ENCODE assay signal across 22 cellular contexts in the genomic region with DNA sequence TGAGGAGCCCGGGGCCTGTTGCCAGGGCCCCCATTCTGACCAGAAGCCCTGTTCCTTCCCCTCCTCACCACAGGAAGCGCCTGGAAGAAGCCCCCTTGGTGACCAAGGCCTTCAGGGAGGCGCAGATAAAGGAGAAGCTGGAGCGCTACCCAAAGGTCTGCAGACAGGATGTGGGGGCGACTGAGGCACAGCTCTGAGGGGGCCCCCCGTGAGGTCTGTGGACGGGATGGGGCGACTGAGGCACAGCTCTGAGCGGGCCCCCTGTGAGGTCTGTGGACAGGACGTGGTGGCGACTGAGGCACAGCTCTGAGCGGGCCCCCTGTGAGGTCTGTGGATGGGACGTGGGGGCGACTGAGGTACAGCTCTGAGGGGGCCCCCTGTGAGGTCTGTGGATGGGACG. TPM values are rescaled to one million over a fixed set of nuclear protein-coding genes. Genes with fewer than 3 reads are reported as not detected.
A peak's percentile ranks its signal among the peaks of the same experiment; 100 is the strongest.
DNase-seq lines count a peak whose midpoint lies in the region; ATAC-seq lines count a peak whose summit lies in the region.
"Had no signal": no experiment of that assay in that cellular context is flagged by ENCODE, and none has a peak within 500 bp of the region (broad histone marks: within the 10 kb centered on the region; RNA-seq: fewer than 3 reads in every experiment).

No MANE protein-coding gene starts in this region.

- peaks cover 4% of the 10 kb centered on the region for H3K79me1 ChIP-seq in neuronal stem cell (ENCODE audit: low read depth, low read length)

- H3K18ac ChIP-seq in neuronal stem cell (ENCODE audit: low read length) = no peak overlapping the region

- no peaks in the 10 kb centered on the region for H3K27me3 Mint-ChIP-seq in activated CD8-positive, alpha-beta memory T cell treated with anti-CD3 and anti-CD28 coated beads, Interleukin-2, amount 10 ng/mL, durations not matched to agents 7 days and 5 days
- H3K27me3 Mint-ChIP-seq in activated naive CD8-positive, alpha-beta T cell treated with anti-CD3 and anti-CD28 coated beads, Interleukin-2, amount 50 U/mL, for 24 hours = no peaks in the 10 kb centered on the region
- H3K27me3 Mint-ChIP-seq: CD4-positive, alpha-beta T cell; CD8-positive, alpha-beta memory T cell had no signal

- no peak overlapping the region for H4K8ac ChIP-seq in neuronal stem cell (ENCODE audit: low read depth, low read length)

- no peak overlapping the region for H3K4ac ChIP-seq in neuronal stem cell (ENCODE audit: low read length)

- DNase-seq in activated CD8-positive, alpha-beta memory T cell treated with anti-CD3 and anti-CD28 coated beads, Interleukin-2, amount 10 ng/mL, durations not matched to agents 7 days and 5 days = no peak
- DNase-seq in activated CD8-positive, alpha-beta memory T cell treated with anti-CD3 and anti-CD28 coated beads, Interleukin-2, amount 50 U/mL, for 4 hours = no peak
- peak; percentile 33 for DNase-seq in activated naive CD8-positive, alpha-beta T cell treated with anti-CD3 and anti-CD28 coated beads, Interleukin-2, amount 50 U/mL, for 24 hours
- no peak for DNase-seq in neuronal stem cell (ENCODE audit: low spot score)
- DNase-seq in GM03348 (ENCODE audit: low spot score) = no peak
- DNase-seq: 8988T; ACHN; AML-193; BE2C; CD4-positive, alpha-beta T cell; CD8-positive, alpha-beta memory T cell; DMS 273 treated with DMSO at 0.1 percent for 48 hours; DMS79; EL; GDM1; GOT3; H7; HCEC 1CT had no signal

- no peaks in the 10 kb centered on the region for H3K9me3 Mint-ChIP-seq in activated CD8-positive, alpha-beta memory T cell treated with anti-CD3 and anti-CD28 coated beads, Interleukin-2, amount 10 ng/mL, durations not matched to agents 7 days and 5 days (ENCODE audit: low read depth)
- no peaks in the 10 kb centered on the region for H3K9me3 Mint-ChIP-seq in activated naive CD8-positive, alpha-beta T cell treated with anti-CD3 and anti-CD28 coated beads, Interleukin-2, amount 50 U/mL, for 24 hours
- H3K9me3 Mint-ChIP-seq: CD14-positive monocyte; CD4-positive, alpha-beta T cell; CD8-positive, alpha-beta memory T cell had no signal

- no peak overlapping the region for H3K4me3 Mint-ChIP-seq in activated CD8-positive, alpha-beta memory T cell treated with anti-CD3 and anti-CD28 coated beads, Interleukin-2, amount 10 ng/mL, durations not matched to agents 7 days and 5 days
- no peak overlapping the region for H3K4me3 Mint-ChIP-seq in activated naive CD8-positive, alpha-beta T cell treated with anti-CD3 and anti-CD28 coated beads, Interleukin-2, amount 50 U/mL, for 24 hours
- H3K4me3 Mint-ChIP-seq: CD14-positive monocyte; CD4-positive, alpha-beta T cell; CD8-positive, alpha-beta memory T cell had no signal

- H3K36me3 ChIP-seq in neuronal stem cell (replicated peaks in 1 of 2; ENCODE audit: control insufficient read depth in 2 of 2, insufficient read depth in 2 of 2, low read length in 2 of 2) = peaks cover 0 to 4% of the 10 kb centered on the region in 2 donors
- H3K36me3 ChIP-seq: BLaER1 treated with 17β-estradiol and CSF1 and Interleukin-3, amounts not matched to agents 10 nM and 100 nM had no signal

- CTCF ChIA-PET in activated CD8-positive, alpha-beta memory T cell treated with anti-CD3 and anti-CD28 coated beads, Interleukin-2, amount 10 ng/mL, durations not matched to agents 7 days and 5 days (lab: Charles Lee) = interaction anchor here (0.9 to 2.1 kb wide), 5 partner anchors 10 to 50 kb away, joined by 3 to 16 read pairs (median 4); a partner anchor contains a TSS

- no peak overlapping the region for H3K4me2 ChIP-seq in neuronal stem cell (ENCODE audit: insufficient read depth, low read length, poor library complexity, severe bottlenecking)
- H3K4me2 ChIP-seq: A549 had no signal

- no peak overlapping the region for H2AK5ac ChIP-seq in neuronal stem cell (ENCODE audit: low read depth, low read length)

- no peak overlapping the region for H3K27ac ChIP-seq in neuronal stem cell (replicated peaks; ENCODE audit: low read length)
- H3K27ac ChIP-seq: A549; BLaER1 treated with 17β-estradiol and CSF1 and Interleukin-3, amounts not matched to agents 10 nM and 100 nM had no signal

- no peak overlapping the region for H3K14ac ChIP-seq in neuronal stem cell (ENCODE audit: low read length)

- no peak overlapping the region for H2AFZ ChIP-seq in neuronal stem cell (ENCODE audit: low read length)

- H3K27me3 ChIP-seq in neuronal stem cell (ENCODE audit: control insufficient read depth in 3 of 3, insufficient read depth in 3 of 3, low read depth in 1 of 3, low read length in 3 of 3) = no peaks in the 10 kb centered on the region
- H3K27me3 ChIP-seq: BE2C had no signal

- no peaks in the 10 kb centered on the region for H3K9me3 ChIP-seq in neuronal stem cell (replicated peaks in 1 of 2; ENCODE audit: control insufficient read depth in 2 of 2, insufficient read depth in 1 of 2, low read depth in 1 of 2, low read length in 2 of 2)
- H3K9me3 ChIP-seq: A549; BE2C; BLaER1 treated with 17β-estradiol and CSF1 and Interleukin-3, amounts not matched to agents 10 nM and 100 nM had no signal

- H3K4me1 Mint-ChIP-seq in activated CD8-positive, alpha-beta memory T cell treated with anti-CD3 and anti-CD28 coated beads, Interleukin-2, amount 10 ng/mL, durations not matched to agents 7 days and 5 days = peaks cover 7% of the 10 kb centered on the region
- H3K4me1 Mint-ChIP-seq in activated naive CD8-positive, alpha-beta T cell treated with anti-CD3 and anti-CD28 coated beads, Interleukin-2, amount 50 U/mL, for 24 hours = peaks cover 9% of the 10 kb centered on the region
- H3K4me1 Mint-ChIP-seq: CD14-positive monocyte; CD8-positive, alpha-beta memory T cell had no signal

- H3K36me3 Mint-ChIP-seq in activated CD8-positive, alpha-beta memory T cell treated with anti-CD3 and anti-CD28 coated beads, Interleukin-2, amount 10 ng/mL, durations not matched to agents 7 days and 5 days = no peaks in the 10 kb centered on the region
- no peaks in the 10 kb centered on the region for H3K36me3 Mint-ChIP-seq in activated naive CD8-positive, alpha-beta T cell treated with anti-CD3 and anti-CD28 coated beads, Interleukin-2, amount 50 U/mL, for 24 hours (ENCODE audit: low read depth)

- H2BK12ac ChIP-seq in neuronal stem cell (ENCODE audit: low read length) = no peak overlapping the region

- H3K27ac Mint-ChIP-seq in activated CD8-positive, alpha-beta memory T cell treated with anti-CD3 and anti-CD28 coated beads, Interleukin-2, amount 10 ng/mL, durations not matched to agents 7 days and 5 days = peak overlapping the region; percentile 19
- no peak overlapping the region for H3K27ac Mint-ChIP-seq in activated naive CD8-positive, alpha-beta T cell treated with anti-CD3 and anti-CD28 coated beads, Interleukin-2, amount 50 U/mL, for 24 hours
- H3K27ac Mint-ChIP-seq: CD4-positive, alpha-beta T cell had no signal

- H3K23ac ChIP-seq in neuronal stem cell (ENCODE audit: low read depth, low read length, poor library complexity) = peak overlapping the region; percentile 65

- H3K4me1 ChIP-seq in neuronal stem cell (ENCODE audit: control insufficient read depth in 2 of 2, insufficient read depth in 1 of 2, low read depth in 1 of 2, low read length in 2 of 2) = peaks cover 0 to 12% of the 10 kb centered on the region in 2 donors

- H3K9ac ChIP-seq in neuronal stem cell (ENCODE audit: low read depth, low read length, poor library complexity) = no peak overlapping the region

- no CpG with 5 or more reads among the region's 15 CpGs for WGBS in neuronal stem cell (ENCODE audit: extremely low coverage in 2 of 2, insufficient read length in 2 of 2, insufficient replicate concordance in 1 of 2), 2 donors

- no peak for ATAC-seq in activated CD8-positive, alpha-beta memory T cell treated with anti-CD3 and anti-CD28 coated beads, Interleukin-2, amount 10 ng/mL, durations not matched to agents 7 days and 5 days
- ATAC-seq in activated naive CD8-positive, alpha-beta T cell treated with anti-CD3 and anti-CD28 coated beads, Interleukin-2, amount 50 U/mL, for 24 hours = peak; percentile 47
- no peak for ATAC-seq in HG03342 (IDR thresholded peaks at IDR 0.05; ENCODE audit: unreplicated experiment)
- ATAC-seq: A549 had no signal

- H2BK15ac ChIP-seq in neuronal stem cell (ENCODE audit: low read length) = no peak overlapping the region

- no peak overlapping the region for H2BK120ac ChIP-seq in neuronal stem cell (ENCODE audit: low read depth, low read length)

- H2BK5ac ChIP-seq in neuronal stem cell (ENCODE audit: low read length) = no peak overlapping the region

- no peak overlapping the region for H4K91ac ChIP-seq in neuronal stem cell (ENCODE audit: low read depth, low read length, poor library complexity)

- H3K4me3 ChIP-seq in neuronal stem cell (ENCODE audit: low read length in 2 of 2) = no peak overlapping the region
- H3K4me3 ChIP-seq: A549; BLaER1 treated with 17β-estradiol and CSF1 and Interleukin-3, amounts not matched to agents 10 nM and 100 nM had no signal

RNA-seq across cellular contexts. Expression of a gene that starts 13.3 kb away (rescaled TPM):
- total RNA-seq in activated CD8-positive, alpha-beta memory T cell treated with anti-CD3 and anti-CD28 coated beads, Interleukin-2, amount 10 ng/mL, durations not matched to agents 7 days and 5 days = 10 to 100 TPM; 80.2 to 91.3 TPM
- polyA plus RNA-seq in neuronal stem cell (2013, experiment 1 of 2) = 45.1 TPM
- 45.1 TPM for polyA plus RNA-seq in neuronal stem cell (2013, experiment 2 of 2)

RNA-seq across cellular contexts. Expression of a gene that starts 13.7 kb away (rescaled TPM):
- total RNA-seq in activated CD8-positive, alpha-beta memory T cell treated with anti-CD3 and anti-CD28 coated beads, Interleukin-2, amount 10 ng/mL, durations not matched to agents 7 days and 5 days = 10 to 100 TPM; 45.4 to 61.6 TPM
- polyA plus RNA-seq in neuronal stem cell (2013, experiment 1 of 2) = 13.2 TPM
- polyA plus RNA-seq in neuronal stem cell (2013, experiment 2 of 2) = 12.5 TPM

RNA-seq across cellular contexts. Expression of a gene that starts 22.1 kb away (rescaled TPM):
- 1 to 10 TPM; 6.4 to 6.8 TPM for total RNA-seq in activated CD8-positive, alpha-beta memory T cell treated with anti-CD3 and anti-CD28 coated beads, Interleukin-2, amount 10 ng/mL, durations not matched to agents 7 days and 5 days
- polyA plus RNA-seq in neuronal stem cell (2013, experiment 1 of 2) = 61.3 TPM
- polyA plus RNA-seq in neuronal stem cell (2013, experiment 2 of 2) = 55.7 TPM
- polyA plus RNA-seq: CD14-positive monocyte; CD8-positive, alpha-beta memory T cell had no signal

RNA-seq across cellular contexts. Expression of a gene that starts 28.1 kb away (rescaled TPM):
- total RNA-seq in activated CD8-positive, alpha-beta memory T cell treated with anti-CD3 and anti-CD28 coated beads, Interleukin-2, amount 10 ng/mL, durations not matched to agents 7 days and 5 days = 100 to 1,000 TPM; 120 to 124 TPM
- polyA plus RNA-seq in neuronal stem cell (2013, experiment 1 of 2) = 72.9 TPM
- 72.2 TPM for polyA plus RNA-seq in neuronal stem cell (2013, experiment 2 of 2)

RNA-seq across cellular contexts. Expression of a gene that starts 32.0 kb away (rescaled TPM):
- 10 to 100 TPM; 29.5 to 31.4 TPM for total RNA-seq in activated CD8-positive, alpha-beta memory T cell treated with anti-CD3 and anti-CD28 coated beads, Interleukin-2, amount 10 ng/mL, durations not matched to agents 7 days and 5 days
- polyA plus RNA-seq in neuronal stem cell (2013, experiment 1 of 2) = 21.8 TPM
- 24.2 TPM for polyA plus RNA-seq in neuronal stem cell (2013, experiment 2 of 2)
